Comparison of ENCODE assay signal across 19 cellular contexts in genomic region chr6:48951917-48952316, GRCh38.
DNase-seq lines count a peak whose midpoint lies in the region; ATAC-seq, FAIRE-seq and TF ChIP-seq lines count a peak whose summit lies in the region.
"Had no signal": no experiment of that assay in that cellular context is flagged by ENCODE, and none has a peak within 500 bp of the region (broad histone marks: within the 10 kb centered on the region; RNA-seq: fewer than 3 reads in every experiment).

No MANE protein-coding gene starts in this region.

- H3K79me2 ChIP-seq in HepG2 (ENCODE audit: insufficient read depth, low read length), result no peaks in the 10 kb centered on the region

- no peak for FAIRE-seq in HepG2 (lab: Jason Lieb, UNC)
- FAIRE-seq: G401.6, GM12891, GM19239, HTR-8/SVneo had no signal

- 8% methylated on average over 2 of the region's 2 CpGs for WGBS in HepG2 (ENCODE audit: low lambda C conversion rate)
- WGBS in right lobe of liver (ENCODE audit: insufficient coverage, low coverage, low lambda C conversion rate, missing lambda C conversion rate), result 64% methylated on average over 2 of the region's 2 CpGs

- no peak for TF ChIP-seq POLR2A in HepG2 (IDR thresholded peaks at IDR 0.05; ENCODE audit: insufficient read depth in 1 of 2, low read depth in 2 of 2, low read length in 2 of 2)
- TF ChIP-seq POLR2A in right lobe of liver (IDR thresholded peaks at IDR 0.05), result no peak

- no peak for TF ChIP-seq CTCF in HepG2 (CRISPR knock-in tag; IDR thresholded peaks at IDR 0.05)
- no peak for TF ChIP-seq CTCF in right lobe of liver (IDR thresholded peaks at IDR 0.05)
- peak; percentile 7 for TF ChIP-seq CTCF in foreskin keratinocyte (conservative IDR thresholded peaks at IDR 0.05)

- CTCF ChIA-PET in HepG2 (lab: Yijun Ruan, JAX; ENCODE audit: low intra/inter-chr PET ratio, low total read pairs), result no interaction called here
- CTCF ChIA-PET in activated CD8-positive, alpha-beta memory T cell treated with anti-CD3 and anti-CD28 coated beads, Interleukin-2, amount 10 ng/mL, durations not matched to agents 7 days and 5 days (lab: Charles Lee), result no interaction called here

- H3K9ac ChIP-seq in HepG2 (ENCODE audit: insufficient read depth, low read depth, low read length), result no peak overlapping the region
- H3K9ac ChIP-seq: BLaER1 treated with 17β-estradiol and CSF1 and Interleukin-3, amounts not matched to agents 10 nM and 100 nM had no signal

- H3K4me3 ChIP-seq in HepG2 (replicated peaks in 1 of 3; ENCODE audit: insufficient read depth in 1 of 3, low read depth in 2 of 3, low read length in 3 of 3) (no peak overlapping the region), right lobe of liver (no peak overlapping the region)
- H3K4me3 ChIP-seq: BLaER1 treated with 17β-estradiol and CSF1 and Interleukin-3, amounts not matched to agents 10 nM and 100 nM; GM23338 had no signal

- H3K4me3 Mint-ChIP-seq in activated CD8-positive, alpha-beta memory T cell treated with anti-CD3 and anti-CD28 coated beads, Interleukin-2, amount 10 ng/mL, durations not matched to agents 7 days and 5 days, result no peak overlapping the region
- H3K4me3 Mint-ChIP-seq: CD8-positive, alpha-beta T cell; GM23338 had no signal

- no peaks in the 10 kb centered on the region for H3K27me3 Mint-ChIP-seq in activated CD8-positive, alpha-beta memory T cell treated with anti-CD3 and anti-CD28 coated beads, Interleukin-2, amount 10 ng/mL, durations not matched to agents 7 days and 5 days

- no peak overlapping the region for H3K27ac Mint-ChIP-seq in activated CD8-positive, alpha-beta memory T cell treated with anti-CD3 and anti-CD28 coated beads, Interleukin-2, amount 10 ng/mL, durations not matched to agents 7 days and 5 days
- H3K27ac Mint-ChIP-seq: CD8-positive, alpha-beta T cell; GM23338 had no signal

- H3K4me1 ChIP-seq in HepG2 (ENCODE audit: insufficient read depth, low read length) (no peaks in the 10 kb centered on the region), right lobe of liver (no peaks in the 10 kb centered on the region), foreskin keratinocyte (no peaks in the 10 kb centered on the region)
- H3K4me1 ChIP-seq: BLaER1 treated with 17β-estradiol and CSF1 and Interleukin-3, amounts not matched to agents 10 nM and 100 nM had no signal

- no peaks in the 10 kb centered on the region for H3K36me3 ChIP-seq in HepG2 (replicated peaks in 1 of 2; ENCODE audit: control insufficient read depth in 1 of 2, insufficient read depth in 2 of 2, low read length in 2 of 2)
- no peaks in the 10 kb centered on the region for H3K36me3 ChIP-seq in right lobe of liver
- H3K36me3 ChIP-seq: BLaER1 treated with 17β-estradiol and CSF1 and Interleukin-3, amounts not matched to agents 10 nM and 100 nM had no signal

- H3K4me2 ChIP-seq in HepG2 (ENCODE audit: low read depth, low read length), result no peak overlapping the region
- H3K4me2 ChIP-seq: BLaER1 treated with 17β-estradiol and CSF1 and Interleukin-3, amounts not matched to agents 10 nM and 100 nM; GM23338 had no signal

- H3K9me3 Mint-ChIP-seq in activated CD8-positive, alpha-beta memory T cell treated with anti-CD3 and anti-CD28 coated beads, Interleukin-2, amount 10 ng/mL, durations not matched to agents 7 days and 5 days (ENCODE audit: low read depth), result peaks cover 12% of the 10 kb centered on the region
- H3K9me3 Mint-ChIP-seq: GM23338 had no signal

- TF ChIP-seq EP300 in HepG2 (IDR thresholded peaks at IDR 0.05; ENCODE audit: low read depth in 2 of 2, low read length in 2 of 2), result no peak
- no peak for TF ChIP-seq EP300 in HepG2 (CRISPR knock-in tag; IDR thresholded peaks at IDR 0.05; ENCODE audit: borderline replicate concordance)

- H2AFZ ChIP-seq in HepG2 (ENCODE audit: low read length), result no peak overlapping the region
- H2AFZ ChIP-seq: GM23338 had no signal

- POLR2A ChIA-PET in HepG2 (lab: Yijun Ruan, JAX), result no interaction called here

- TF ChIP-seq RAD21 in HepG2 (CRISPR knock-in tag; IDR thresholded peaks at IDR 0.05), result no peak

- H3K27me3 ChIP-seq in HepG2 (ENCODE audit: control insufficient read depth in 1 of 2, insufficient read depth in 2 of 2, low read length in 2 of 2) (no peaks in the 10 kb centered on the region), right lobe of liver (no peaks in the 10 kb centered on the region), foreskin keratinocyte (no peaks in the 10 kb centered on the region)
- H3K27me3 ChIP-seq: BLaER1 treated with 17β-estradiol and CSF1 and Interleukin-3, amounts not matched to agents 10 nM and 100 nM had no signal

- H4K20me1 ChIP-seq in HepG2 (ENCODE audit: insufficient read depth, low read length), result no peaks in the 10 kb centered on the region
- H4K20me1 ChIP-seq: BLaER1 treated with 17β-estradiol and CSF1 and Interleukin-3, amounts not matched to agents 10 nM and 100 nM had no signal

- BruUV-seq in HepG2 (replicated peaks; lab: Mats Ljungman, UMichigan), result no TSS peak

- in situ Hi-C loops in HepG2 (cut with HindIII; ENCODE audit: extremely low pct_ligation_motif_present, low pct_unique_long_range_greater_than_20kb), result no loop called here

- H3K27ac ChIP-seq in HepG2 (ENCODE audit: extremely low read length, insufficient read depth, low read length), result no peak overlapping the region
- H3K27ac ChIP-seq in right lobe of liver, result no peak overlapping the region
- no peak overlapping the region for H3K27ac ChIP-seq in foreskin keratinocyte
- H3K27ac ChIP-seq: BLaER1 treated with 17β-estradiol and CSF1 and Interleukin-3, amounts not matched to agents 10 nM and 100 nM had no signal

- H3K9me3 ChIP-seq in HepG2 (ENCODE audit: low read length) (no peaks in the 10 kb centered on the region), right lobe of liver (no peaks in the 10 kb centered on the region)
- H3K9me3 ChIP-seq: BLaER1 treated with 17β-estradiol and CSF1 and Interleukin-3, amounts not matched to agents 10 nM and 100 nM had no signal

- no peaks in the 10 kb centered on the region for H3K36me3 Mint-ChIP-seq in activated CD8-positive, alpha-beta memory T cell treated with anti-CD3 and anti-CD28 coated beads, Interleukin-2, amount 10 ng/mL, durations not matched to agents 7 days and 5 days
- H3K36me3 Mint-ChIP-seq: CD8-positive, alpha-beta T cell had no signal

- no peaks in the 10 kb centered on the region for H3K4me1 Mint-ChIP-seq in activated CD8-positive, alpha-beta memory T cell treated with anti-CD3 and anti-CD28 coated beads, Interleukin-2, amount 10 ng/mL, durations not matched to agents 7 days and 5 days
- H3K4me1 Mint-ChIP-seq: GM23338 had no signal

- DNase-seq in HepG2 (ENCODE audit: low spot score) (no peak), right lobe of liver (no peak), NCI-H82 treated with DMSO at 0.1 percent for 48 hours (lab: John Stamatoyannopoulos, UW; ENCODE audit: unreplicated experiment) (peak; percentile 24), foreskin keratinocyte (no peak)
- DNase-seq in activated CD8-positive, alpha-beta memory T cell treated with anti-CD3 and anti-CD28 coated beads, Interleukin-2, amount 10 ng/mL, durations not matched to agents 7 days and 5 days, result no peak
- DNase-seq: 8988T; CD8-positive, alpha-beta T cell; COR-L47; DMS 273 treated with DMSO at 0.1 percent for 48 hours; DMS53; H7 had no signal

- intact Hi-C loops in HepG2 (cut with micrococcal nuclease; ENCODE audit: unreplicated experiment), result no loop called here
- intact Hi-C loops in right lobe of liver (cut with DNase I), result no loop called here

- ATAC-seq in HepG2 (peak; percentile 71), right lobe of liver (no peak), foreskin keratinocyte (no peak), GM19452 (IDR thresholded peaks at IDR 0.05; ENCODE audit: unreplicated experiment) (no peak), GM21526 (IDR thresholded peaks at IDR 0.05; ENCODE audit: low FRiP score, unreplicated experiment) (no peak)
- no peak for ATAC-seq in activated CD8-positive, alpha-beta memory T cell treated with anti-CD3 and anti-CD28 coated beads, Interleukin-2, amount 10 ng/mL, durations not matched to agents 7 days and 5 days
- ATAC-seq: CD8-positive, alpha-beta T cell; GM23338 had no signal

TF ChIP-seq in HepG2, 621 proteins besides CTCF, POLR2A, EP300 and RAD21 (continues in another document):
- no peak for TF ChIP-seq STAT6 (CRISPR knock-in tag; IDR thresholded peaks at IDR 0.05; ENCODE audit: borderline replicate concordance)
- TF ChIP-seq FOXP4 (CRISPR knock-in tag; IDR thresholded peaks at IDR 0.05), result no peak
- no peak for TF ChIP-seq FOSL1 (CRISPR knock-in tag; IDR thresholded peaks at IDR 0.05; ENCODE audit: borderline replicate concordance)
- no peak for TF ChIP-seq NCOA2 (CRISPR knock-in tag; IDR thresholded peaks at IDR 0.05)
